In the genomic region with DNA sequence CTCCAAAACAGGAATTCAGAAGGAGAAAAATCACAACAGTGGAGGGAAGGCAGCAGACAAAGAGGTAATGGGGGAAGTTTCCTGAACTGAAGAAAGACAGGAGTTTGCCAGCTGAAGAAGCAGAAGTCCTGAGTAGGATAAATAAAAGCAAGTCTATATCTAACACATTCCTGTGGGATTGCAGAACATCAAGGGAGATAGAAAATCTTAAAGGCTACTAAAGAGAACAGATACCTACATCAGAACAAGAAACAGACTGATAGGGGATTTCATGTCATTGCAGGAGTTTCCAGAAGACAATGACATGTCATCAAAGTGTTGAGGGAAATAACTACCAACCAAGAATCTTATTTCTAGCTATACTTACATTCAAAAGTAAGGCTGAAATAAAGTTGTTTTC, we compare ENCODE assay signal across 2 cellular contexts.
TF ChIP-seq lines count a peak whose summit lies in the region.

No MANE protein-coding gene starts in this region.

TF ChIP-seq in IMR-90, 13 proteins besides CTCF, POLR2A, EP300 and RAD21:
- TF ChIP-seq BHLHE40 (IDR thresholded peaks at IDR 0.05; ENCODE audit: low read depth, low read length) (no peak), CHD1 (IDR thresholded peaks at IDR 0.05; ENCODE audit: low read depth, low read length) (no peak), RCOR1 (IDR thresholded peaks at IDR 0.05; ENCODE audit: insufficient replicate concordance, low read length) (no peak), MXI1 (IDR thresholded peaks at IDR 0.05; ENCODE audit: borderline replicate concordance, low read depth, low read length) (no peak), RFX5 (IDR thresholded peaks at IDR 0.05; ENCODE audit: low read depth, low read length) (no peak), ELK1 (IDR thresholded peaks at IDR 0.05; ENCODE audit: borderline replicate concordance, low read depth, low read length) (no peak), SMC3 (IDR thresholded peaks at IDR 0.05; ENCODE audit: low read depth, low read length) (no peak), NFE2L2 (IDR thresholded peaks at IDR 0.05; ENCODE audit: low read depth, low read length) (no peak), MAFK (IDR thresholded peaks at IDR 0.05; ENCODE audit: low read depth, low read length) (no peak), FOS (IDR thresholded peaks at IDR 0.05; ENCODE audit: low read depth, low read length) (no peak), MAZ (IDR thresholded peaks at IDR 0.05; ENCODE audit: borderline replicate concordance, low read depth, low read length) (no peak)
- TF ChIP-seq, protein P1, sequence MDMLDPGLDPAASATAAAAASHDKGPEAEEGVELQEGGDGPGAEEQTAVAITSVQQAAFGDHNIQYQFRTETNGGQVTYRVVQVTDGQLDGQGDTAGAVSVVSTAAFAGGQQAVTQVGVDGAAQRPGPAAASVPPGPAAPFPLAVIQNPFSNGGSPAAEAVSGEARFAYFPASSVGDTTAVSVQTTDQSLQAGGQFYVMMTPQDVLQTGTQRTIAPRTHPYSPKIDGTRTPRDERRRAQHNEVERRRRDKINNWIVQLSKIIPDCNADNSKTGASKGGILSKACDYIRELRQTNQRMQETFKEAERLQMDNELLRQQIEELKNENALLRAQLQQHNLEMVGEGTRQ (IDR thresholded peaks at IDR 0.05; ENCODE audit: low read depth, low read length) = no peak

TF ChIP-seq in K562, 482 proteins besides CTCF, POLR2A, EP300 and RAD21:
- TF ChIP-seq SOX6 (IDR thresholded peaks at IDR 0.05) (peak; percentile 14; the same call in 1 of the 2 replicates), CEBPG (CRISPR knock-in tag; IDR thresholded peaks at IDR 0.05) (no peak), CEBPG (tag; conservative IDR thresholded peaks at IDR 0.05 in 1 of 2, IDR thresholded peaks at IDR 0.05 in 1 of 2) (0 out of 4 replicates have a peak, but pooled peaks of 1 of the 2 experiments have one; percentile 23), KDM2B (CRISPR knock-in tag; IDR thresholded peaks at IDR 0.05) (no peak)
